In genomic region chr17:33459078-33459940, GRCh38 we compare ENCODE assay signal across 1 cellular context.
TF ChIP-seq lines count a peak whose summit lies in the region.

No MANE protein-coding gene starts in this region.

TF ChIP-seq in GM12878, 131 proteins besides CTCF, POLR2A, EP300 and RAD21 (continued from another document):
- no peak for TF ChIP-seq SPI1 (IDR thresholded peaks at IDR 0.05; ENCODE audit: borderline replicate concordance, insufficient read depth, low read depth, low read length)
- TF ChIP-seq IKZF2 (IDR thresholded peaks at IDR 0.05) = peak; percentile 77
- TF ChIP-seq ZNF207 (IDR thresholded peaks at IDR 0.05; ENCODE audit: borderline replicate concordance) = no peak
- TF ChIP-seq POLR2AphosphoS5 (IDR thresholded peaks at IDR 0.05; ENCODE audit: low read length) = no peak
- TF ChIP-seq JUND (IDR thresholded peaks at IDR 0.05; ENCODE audit: low read depth, low read length) = no peak
- TF ChIP-seq NBN (IDR thresholded peaks at IDR 0.05) = peak; percentile 69; the same call in 1 of the 2 replicates
- TF ChIP-seq, protein P1, sequence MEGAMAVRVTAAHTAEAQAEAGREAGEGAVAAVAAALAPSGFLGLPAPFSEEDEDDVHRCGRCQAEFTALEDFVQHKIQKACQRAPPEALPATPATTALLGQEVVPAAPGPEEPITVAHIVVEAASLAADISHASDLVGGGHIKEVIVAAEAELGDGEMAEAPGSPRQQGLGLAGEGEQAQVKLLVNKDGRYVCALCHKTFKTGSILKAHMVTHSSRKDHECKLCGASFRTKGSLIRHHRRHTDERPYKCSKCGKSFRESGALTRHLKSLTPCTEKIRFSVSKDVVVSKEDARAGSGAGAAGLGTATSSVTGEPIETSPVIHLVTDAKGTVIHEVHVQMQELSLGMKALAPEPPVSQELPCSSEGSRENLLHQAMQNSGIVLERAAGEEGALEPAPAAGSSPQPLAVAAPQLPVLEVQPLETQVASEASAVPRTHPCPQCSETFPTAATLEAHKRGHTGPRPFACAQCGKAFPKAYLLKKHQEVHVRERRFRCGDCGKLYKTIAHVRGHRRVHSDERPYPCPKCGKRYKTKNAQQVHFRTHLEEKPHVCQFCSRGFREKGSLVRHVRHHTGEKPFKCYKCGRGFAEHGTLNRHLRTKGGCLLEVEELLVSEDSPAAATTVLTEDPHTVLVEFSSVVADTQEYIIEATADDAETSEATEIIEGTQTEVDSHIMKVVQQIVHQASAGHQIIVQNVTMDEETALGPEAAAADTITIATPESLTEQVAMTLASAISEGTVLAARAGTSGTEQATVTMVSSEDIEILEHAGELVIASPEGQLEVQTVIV (IDR thresholded peaks at IDR 0.05; ENCODE audit: borderline replicate concordance, partially characterized antibody) = no peak
- TF ChIP-seq CEBPB (IDR thresholded peaks at IDR 0.05; ENCODE audit: borderline replicate concordance in 1 of 2, low read depth in 2 of 2, low read length in 2 of 2) = no peak
- TF ChIP-seq TCF3 (IDR thresholded peaks at IDR 0.05; ENCODE audit: borderline replicate concordance, insufficient read depth, low read depth, low read length) = no peak
- TF ChIP-seq BRCA1 (IDR thresholded peaks at IDR 0.05; ENCODE audit: low read depth, low read length) = no peak
- TF ChIP-seq MEF2B (IDR thresholded peaks at IDR 0.05; ENCODE audit: partially characterized antibody, poor library complexity, severe bottlenecking) = peak; percentile 70
- TF ChIP-seq NFXL1 (IDR thresholded peaks at IDR 0.05; ENCODE audit: borderline replicate concordance) = no peak
- TF ChIP-seq STAT1 (conservative IDR thresholded peaks at IDR 0.05) = no peak
- peak; percentile 46; the same call in 1 of the 2 replicates for TF ChIP-seq BMI1 (IDR thresholded peaks at IDR 0.05; ENCODE audit: borderline replicate concordance)
- TF ChIP-seq BHLHE40 (IDR thresholded peaks at IDR 0.05; ENCODE audit: borderline replicate concordance in 1 of 2, low read depth in 2 of 2, low read length in 1 of 2) = peak; percentile 58 to 69
- TF ChIP-seq, protein P2, sequence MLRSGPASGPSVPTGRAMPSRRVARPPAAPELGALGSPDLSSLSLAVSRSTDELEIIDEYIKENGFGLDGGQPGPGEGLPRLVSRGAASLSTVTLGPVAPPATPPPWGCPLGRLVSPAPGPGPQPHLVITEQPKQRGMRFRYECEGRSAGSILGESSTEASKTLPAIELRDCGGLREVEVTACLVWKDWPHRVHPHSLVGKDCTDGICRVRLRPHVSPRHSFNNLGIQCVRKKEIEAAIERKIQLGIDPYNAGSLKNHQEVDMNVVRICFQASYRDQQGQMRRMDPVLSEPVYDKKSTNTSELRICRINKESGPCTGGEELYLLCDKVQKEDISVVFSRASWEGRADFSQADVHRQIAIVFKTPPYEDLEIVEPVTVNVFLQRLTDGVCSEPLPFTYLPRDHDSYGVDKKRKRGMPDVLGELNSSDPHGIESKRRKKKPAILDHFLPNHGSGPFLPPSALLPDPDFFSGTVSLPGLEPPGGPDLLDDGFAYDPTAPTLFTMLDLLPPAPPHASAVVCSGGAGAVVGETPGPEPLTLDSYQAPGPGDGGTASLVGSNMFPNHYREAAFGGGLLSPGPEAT (IDR thresholded peaks at IDR 0.05; ENCODE audit: low read depth) = peak; percentile 56
- no peak for TF ChIP-seq HDAC6 (IDR thresholded peaks at IDR 0.05; ENCODE audit: unreplicated experiment)
- no peak for TF ChIP-seq KLF5 (IDR thresholded peaks at IDR 0.05; ENCODE audit: partially characterized antibody)
- TF ChIP-seq ZBED1 (IDR thresholded peaks at IDR 0.05; ENCODE audit: borderline replicate concordance) = no peak
- no peak for TF ChIP-seq NR2C1 (IDR thresholded peaks at IDR 0.05)
- TF ChIP-seq TBL1XR1 (IDR thresholded peaks at IDR 0.05; ENCODE audit: low read depth, low read length) = 0 out of 2 replicates have a peak, but pooled peaks have one; percentile 18
- TF ChIP-seq RCOR1 (conservative IDR thresholded peaks at IDR 0.05; ENCODE audit: low read depth, low read length) = no peak
- peak; percentile 36 for TF ChIP-seq NR2F1 (conservative IDR thresholded peaks at IDR 0.05)
- peak; percentile 59; the same call in 1 of the 2 replicates for TF ChIP-seq RAD51 (IDR thresholded peaks at IDR 0.05)
- TF ChIP-seq ZNF622 (IDR thresholded peaks at IDR 0.05) = no peak
- TF ChIP-seq TCF12 (IDR thresholded peaks at IDR 0.05; ENCODE audit: low read depth, low read length) = peak; percentile 48; the same call in 1 of the 2 replicates
